Comparison of ENCODE assay signal across 8 cellular contexts in genomic region chr5:34467984-34468383, GRCh38.
DNase-seq lines count a peak whose midpoint lies in the region; ATAC-seq and TF ChIP-seq lines count a peak whose summit lies in the region.
"Not testable (repeated sequence)": the region's sequence is repeated elsewhere in the genome, so short reads cannot be mapped to it uniquely, and the experiment has no call there.

No MANE protein-coding gene starts in this region.

- H3K4me3 ChIP-seq in cardiac muscle cell = not testable (repeated sequence)

- TF ChIP-seq CTCF in cardiac muscle cell (IDR thresholded peaks at IDR 0.05; ENCODE audit: low read depth, low read length) = not testable (repeated sequence)

- DNase-seq in DMS53 (lab: John Stamatoyannopoulos, UW) (peak; percentile 6), OCI-M1 (lab: John Stamatoyannopoulos, UW) (peak; percentile 78), cardiac muscle cell (ENCODE audit: low read depth in 1 of 2, low spot score in 1 of 2) (peak; percentile 19 to 28)

- H3K27ac ChIP-seq in cardiac muscle cell = peak overlapping the region; percentile 89

- not testable (repeated sequence) for H3K27me3 ChIP-seq in cardiac muscle cell

- not testable (repeated sequence) for H3K36me3 ChIP-seq in cardiac muscle cell

- not testable (repeated sequence) for H3K9me3 ChIP-seq in cardiac muscle cell (ENCODE audit: low read depth)

- H3K4me1 ChIP-seq in cardiac muscle cell (ENCODE audit: low read depth) = peaks cover 12% of the 10 kb centered on the region

- ATAC-seq in GM18858 (IDR thresholded peaks at IDR 0.05; ENCODE audit: unreplicated experiment) = peak; percentile 78
- ATAC-seq in GM19372 (IDR thresholded peaks at IDR 0.05; ENCODE audit: low read depth, unreplicated experiment) = peak; percentile 75
- peak; percentile 68 for ATAC-seq in GM21423 (IDR thresholded peaks at IDR 0.05; ENCODE audit: unreplicated experiment)
- peak; percentile 50 for ATAC-seq in HG03159 (IDR thresholded peaks at IDR 0.05; ENCODE audit: unreplicated experiment)
- ATAC-seq in HG03565 (IDR thresholded peaks at IDR 0.05; ENCODE audit: unreplicated experiment) = peak; percentile 48

Comparison
In these comparisons a context has a peak if more than half of its experiments do, and no peak if none do; other contexts are left out.
1. DNase-seq: peak in every context shown above with its lines; median percentile 78 in OCI-M1; 24 in cardiac muscle cell; 6 in DMS53.